2 cellular contexts compared by ENCODE assay signal in genomic region chr6:159821726-159822125, GRCh38.
TF ChIP-seq lines count a peak whose summit lies in the region.

No MANE protein-coding gene starts in this region.

TF ChIP-seq in IMR-90, 13 proteins besides CTCF, POLR2A, EP300 and RAD21:
- no peak for TF ChIP-seq CHD1 (IDR thresholded peaks at IDR 0.05; ENCODE audit: low read depth, low read length)
- no peak for TF ChIP-seq MAZ (IDR thresholded peaks at IDR 0.05; ENCODE audit: borderline replicate concordance, low read depth, low read length)

TF ChIP-seq in H1, 55 proteins besides CTCF, POLR2A, EP300 and RAD21:
- TF ChIP-seq SIX5 (IDR thresholded peaks at IDR 0.05; ENCODE audit: low read depth, low read length) (no peak), GABPA (IDR thresholded peaks at IDR 0.05; ENCODE audit: borderline replicate concordance, insufficient read depth, low read length) (no peak), BRCA1 (IDR thresholded peaks at IDR 0.05; ENCODE audit: low read depth, low read length) (no peak), USF2 (IDR thresholded peaks at IDR 0.05; ENCODE audit: low read length) (no peak), SP2 (IDR thresholded peaks at IDR 0.05; ENCODE audit: low read length) (no peak), NRF1 (IDR thresholded peaks at IDR 0.05; ENCODE audit: low read depth, low read length) (no peak), FOSL1 (IDR thresholded peaks at IDR 0.05; ENCODE audit: insufficient read depth, low read depth, low read length) (no peak)
